ENCODE assay signal across 13 cellular contexts in the genomic region with DNA sequence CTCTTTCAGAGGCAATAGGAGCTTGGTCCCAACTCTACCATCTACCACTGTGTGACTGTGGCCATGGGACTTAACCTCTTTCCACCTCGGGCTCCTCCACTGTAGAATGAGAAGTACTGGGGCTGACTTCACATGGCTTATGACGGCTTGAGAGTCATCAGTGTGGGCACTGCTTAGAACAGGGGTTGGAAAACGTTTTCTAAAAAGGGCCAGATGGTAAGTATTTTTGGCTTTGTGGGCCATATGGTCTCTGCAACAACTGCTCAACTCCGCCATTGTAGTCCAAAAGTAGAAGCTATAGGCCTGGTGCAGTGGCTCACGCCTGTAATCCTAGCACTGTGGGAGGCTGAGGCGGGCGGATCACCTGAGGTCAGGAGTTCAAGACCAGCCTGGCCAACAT.
"Had no signal": no experiment of that assay in that cellular context is flagged by ENCODE, and none has a peak within 500 bp of the region (broad histone marks: within the 10 kb centered on the region; RNA-seq: fewer than 3 reads in every experiment).

No MANE protein-coding gene starts in this region.

- H3K9me3 Mint-ChIP-seq: activated naive CD4-positive, alpha-beta T cell treated with anti-CD3 and anti-CD28 coated beads, Interleukin-2, amount 50 U/mL, for 72 hours; activated T-cell treated with anti-CD3 and anti-CD28 coated beads, Interleukin-2, amount 50 U/mL, for 72 hours; immature natural killer cell had no signal

- H3K27ac Mint-ChIP-seq: activated naive CD4-positive, alpha-beta T cell treated with anti-CD3 and anti-CD28 coated beads, Interleukin-2, amount 50 U/mL, for 72 hours; activated T-cell treated with anti-CD3 and anti-CD28 coated beads, Interleukin-2, amount 50 U/mL, for 72 hours; immature natural killer cell had no signal

- H3K4me3 Mint-ChIP-seq: activated T-cell treated with anti-CD3 and anti-CD28 coated beads, Interleukin-2, amount 50 U/mL, for 72 hours; immature natural killer cell; neural crest cell had no signal

- ATAC-seq: activated naive CD4-positive, alpha-beta T cell treated with anti-CD3 and anti-CD28 coated beads, Interleukin-2, amount 50 U/mL, for 72 hours; activated T-cell treated with anti-CD3 and anti-CD28 coated beads, Interleukin-2, amount 50 U/mL, for 72 hours; left ventricle myocardium superior; stimulated activated naive CD8-positive, alpha-beta T cell treated with anti-CD3 and anti-CD28 coated beads, Interleukin-15, Interleukin-2, amounts not matched to agents 100 U/mL and 50 U/mL, for 24 hours had no signal

- DNase-seq: activated CD4-positive, alpha-beta T cell treated with anti-CD3 and anti-CD28 coated beads, Interleukin-2, amount 50 U/mL, for 4 hours; activated gamma-delta T cell; activated T-cell treated with anti-CD3 and anti-CD28 coated beads, Interleukin-2, amount 50 U/mL, for 72 hours; dermis blood vessel endothelial cell; effector memory CD4-positive, alpha-beta T cell; immature natural killer cell; kidney glomerular epithelial cell; left ventricle myocardium superior; stimulated activated naive CD8-positive, alpha-beta T cell treated with anti-CD3 and anti-CD28 coated beads, Interleukin-15, Interleukin-2, amounts not matched to agents 100 U/mL and 50 U/mL, for 24 hours; tibial artery; uterus had no signal

- H3K36me3 Mint-ChIP-seq: activated naive CD4-positive, alpha-beta T cell treated with anti-CD3 and anti-CD28 coated beads, Interleukin-2, amount 50 U/mL, for 72 hours; immature natural killer cell had no signal
